28 cellular contexts compared by ENCODE assay signal in genomic region chr5:133433641-133434040, GRCh38.
"Had no signal": no experiment of that assay in that cellular context is flagged by ENCODE, and none has a peak within 500 bp of the region (broad histone marks: within the 10 kb centered on the region; RNA-seq: fewer than 3 reads in every experiment).

No MANE protein-coding gene starts in this region.

- H3K27ac Mint-ChIP-seq: activated CD4-positive, alpha-beta memory T cell treated with anti-CD3 and anti-CD28 coated beads for 36 hours; activated CD4-positive, alpha-beta T cell treated with anti-CD3 and anti-CD28 coated beads, Interleukin-2, amount 10 ng/mL, durations not matched to agents 7 days and 5 days; activated naive CD4-positive, alpha-beta T cell treated with anti-CD3 and anti-CD28 coated beads, Interleukin-2, amount 50 U/mL, for 72 hours; activated naive CD8-positive, alpha-beta T cell treated with anti-CD3 and anti-CD28 coated beads, Interleukin-2, amount 50 U/mL, for 24 hours; activated T-cell treated with anti-CD3 and anti-CD28 coated beads, Interleukin-2, amount 50 U/mL, for 24 hours; activated T-helper 1 cell treated with anti-CD3 and anti-CD28 coated beads, Interleukin-12 subunit alpha, Interleukin-12 subunit beta, Interleukin-2, Interleukin-4 antibody, amounts not matched to agents 30 ng/mL and 10 ng/mL and 1 ng/mL, durations not matched to agents 14 hours and 24 hours and 36 hours; IgD-negative memory B cell; T-cell had no signal

- H3K4me1 Mint-ChIP-seq: activated CD4-positive, alpha-beta T cell treated with anti-CD3 and anti-CD28 coated beads, Interleukin-2, amount 10 ng/mL, durations not matched to agents 7 days and 5 days; activated naive CD8-positive, alpha-beta T cell treated with anti-CD3 and anti-CD28 coated beads, Interleukin-2, amount 50 U/mL, for 24 hours; T-cell had no signal

- H3K4me3 ChIP-seq: SK-N-MC had no signal

- H3K9me3 Mint-ChIP-seq: activated CD4-positive, alpha-beta memory T cell treated with anti-CD3 and anti-CD28 coated beads for 36 hours; activated CD4-positive, alpha-beta T cell treated with anti-CD3 and anti-CD28 coated beads, Interleukin-2, amount 10 ng/mL, durations not matched to agents 7 days and 5 days; activated naive CD4-positive, alpha-beta T cell treated with anti-CD3 and anti-CD28 coated beads, Interleukin-2, amount 50 U/mL, for 72 hours; activated naive CD8-positive, alpha-beta T cell treated with anti-CD3 and anti-CD28 coated beads, Interleukin-2, amount 50 U/mL, for 24 hours; activated T-cell treated with anti-CD3 and anti-CD28 coated beads, Interleukin-2, amount 50 U/mL, for 24 hours; activated T-helper 1 cell treated with anti-CD3 and anti-CD28 coated beads, Interleukin-12 subunit alpha, Interleukin-12 subunit beta, Interleukin-2, Interleukin-4 antibody, amounts not matched to agents 30 ng/mL and 10 ng/mL and 1 ng/mL, durations not matched to agents 14 hours and 24 hours and 36 hours; IgD-negative memory B cell; T-cell had no signal

- DNase-seq: activated CD4-positive, alpha-beta memory T cell treated with anti-CD3 and anti-CD28 coated beads for 36 hours; activated CD4-positive, alpha-beta T cell treated with anti-CD3 and anti-CD28 coated beads, Interleukin-2, amount 10 ng/mL, durations not matched to agents 7 days and 5 days; activated CD4-positive, CD25-positive, alpha-beta regulatory T cell; activated effector memory CD4-positive, alpha-beta T cell treated with anti-CD3 and anti-CD28 coated beads, Interleukin-2, amount 50 U/mL, for 16 hours; activated naive CD4-positive, alpha-beta T cell treated with Interleukin-2 at 50 U/mL for 16 hours; activated naive CD8-positive, alpha-beta T cell treated with anti-CD3 and anti-CD28 coated beads, Interleukin-2, amount 50 U/mL, for 24 hours; activated T-cell treated with anti-CD3 and anti-CD28 coated beads, Interleukin-2, amount 50 U/mL, for 24 hours; amygdala; KG1; NCI-H1048; NCI-H146; NCI-H187 treated with DMSO at 0.1 percent for 48 hours; NCI-H2081 treated with DMSO at 0.1 percent for 48 hours; NCI-H345; NCI-H510A; NCI-H526 treated with DMSO at 0.1 percent for 48 hours; NK-92 treated with Interleukin-12 subunit alpha and Interleukin-12 subunit beta, amount 100 ng/mL, for 24 hours; OCI-M1; RPMI8226; T-cell; T-helper 2 cell; T1000 had no signal

- H3K36me3 Mint-ChIP-seq: activated CD4-positive, alpha-beta memory T cell treated with anti-CD3 and anti-CD28 coated beads for 36 hours; activated naive CD4-positive, alpha-beta T cell treated with anti-CD3 and anti-CD28 coated beads, Interleukin-2, amount 50 U/mL, for 72 hours; IgD-negative memory B cell; T-cell had no signal

- ATAC-seq: activated naive CD4-positive, alpha-beta T cell treated with anti-CD3 and anti-CD28 coated beads, Interleukin-2, amount 50 U/mL, for 72 hours; activated naive CD8-positive, alpha-beta T cell treated with anti-CD3 and anti-CD28 coated beads, Interleukin-2, amount 50 U/mL, for 24 hours; Panc1; Right ventricle myocardium inferior; T-cell had no signal

- H3K4me3 Mint-ChIP-seq: activated CD4-positive, alpha-beta memory T cell treated with anti-CD3 and anti-CD28 coated beads for 36 hours; activated CD4-positive, alpha-beta T cell treated with anti-CD3 and anti-CD28 coated beads, Interleukin-2, amount 10 ng/mL, durations not matched to agents 7 days and 5 days; activated naive CD8-positive, alpha-beta T cell treated with anti-CD3 and anti-CD28 coated beads, Interleukin-2, amount 50 U/mL, for 24 hours; activated T-cell treated with anti-CD3 and anti-CD28 coated beads, Interleukin-2, amount 50 U/mL, for 24 hours; activated T-helper 1 cell treated with anti-CD3 and anti-CD28 coated beads, Interleukin-12 subunit alpha, Interleukin-12 subunit beta, Interleukin-2, Interleukin-4 antibody, amounts not matched to agents 30 ng/mL and 10 ng/mL and 1 ng/mL, durations not matched to agents 14 hours and 24 hours and 36 hours; IgD-negative memory B cell; T-cell had no signal

- H3K27ac ChIP-seq: SK-N-MC had no signal
